15 cellular contexts compared by ENCODE assay signal in genomic region chr6:82711992-82712788, GRCh38.
A peak's percentile ranks its signal among the peaks of the same experiment; 100 is the strongest.
DNase-seq lines count a peak whose midpoint lies in the region; ATAC-seq and TF ChIP-seq lines count a peak whose summit lies in the region.
"Had no signal": no experiment of that assay in that cellular context is flagged by ENCODE, and none has a peak within 500 bp of the region (broad histone marks: within the 10 kb centered on the region; RNA-seq: fewer than 3 reads in every experiment).

No MANE protein-coding gene starts in this region.

- no peak for ATAC-seq in HG02763 (IDR thresholded peaks at IDR 0.05; ENCODE audit: unreplicated experiment)
- no peak for ATAC-seq in SK-N-SH treated with all-trans-retinoic acid at 6 μM for 48 hours
- ATAC-seq: A549; activated CD4-positive, alpha-beta T cell treated with anti-CD3 and anti-CD28 coated beads for 36 hours had no signal

- no peaks in the 10 kb centered on the region for H3K4me1 ChIP-seq in esophagus (ENCODE audit: control insufficient read depth in 2 of 2, insufficient read depth in 2 of 2, low read length in 1 of 2)
- H3K4me1 ChIP-seq: A549, colonic mucosa had no signal

- peak overlapping the region; percentile 62 to 65 for H3K27ac ChIP-seq in esophagus (ENCODE audit: low read depth in 2 of 2, low read length in 1 of 2)
- H3K27ac ChIP-seq: A549, colonic mucosa, transverse colon had no signal

- H3K4me3 ChIP-seq in AG04449 (ENCODE audit: low read depth, low read length) (no peak overlapping the region), esophagus (ENCODE audit: low read depth in 1 of 2, low read length in 2 of 2) (no peak overlapping the region)
- H3K4me3 ChIP-seq: A549, colonic mucosa, transverse colon had no signal

- H3K9me3 Mint-ChIP-seq in activated CD4-positive, alpha-beta memory T cell treated with anti-CD3 and anti-CD28 coated beads for 36 hours, result peaks cover 6% of the 10 kb centered on the region
- H3K9me3 Mint-ChIP-seq in activated naive CD4-positive, alpha-beta T cell treated with anti-CD3 and anti-CD28 coated beads for 36 hours, result peaks cover 2% of the 10 kb centered on the region

- H3K36me3 Mint-ChIP-seq in activated CD4-positive, alpha-beta memory T cell treated with anti-CD3 and anti-CD28 coated beads for 36 hours, result no peaks in the 10 kb centered on the region
- no peaks in the 10 kb centered on the region for H3K36me3 Mint-ChIP-seq in activated naive CD4-positive, alpha-beta T cell treated with anti-CD3 and anti-CD28 coated beads for 36 hours (ENCODE audit: low read depth)

- no peak overlapping the region for H3K27ac Mint-ChIP-seq in activated CD4-positive, alpha-beta memory T cell treated with anti-CD3 and anti-CD28 coated beads for 36 hours
- no peak overlapping the region for H3K27ac Mint-ChIP-seq in activated naive CD4-positive, alpha-beta T cell treated with anti-CD3 and anti-CD28 coated beads for 36 hours
- H3K27ac Mint-ChIP-seq: activated CD4-positive, alpha-beta T cell treated with anti-CD3 and anti-CD28 coated beads for 36 hours had no signal

- POLR2A ChIA-PET in AG04449 (lab: Yijun Ruan, JAX), result no interaction called here
- POLR2A ChIA-PET in activated CD4-positive, alpha-beta memory T cell treated with anti-CD3 and anti-CD28 coated beads for 36 hours (lab: Charles Lee), result no interaction called here

- peaks cover 16% of the 10 kb centered on the region for H3K27me3 Mint-ChIP-seq in activated CD4-positive, alpha-beta memory T cell treated with anti-CD3 and anti-CD28 coated beads for 36 hours
- peaks cover 2% of the 10 kb centered on the region for H3K27me3 Mint-ChIP-seq in activated naive CD4-positive, alpha-beta T cell treated with anti-CD3 and anti-CD28 coated beads for 36 hours (ENCODE audit: low read depth)

- H3K9me3 ChIP-seq in esophagus (ENCODE audit: control insufficient read depth in 2 of 2, insufficient read depth in 1 of 2, low read depth in 1 of 2, low read length in 1 of 2), result no peaks in the 10 kb centered on the region
- H3K9me3 ChIP-seq: A549, colonic mucosa, SK-N-SH, transverse colon had no signal

- CTCF ChIA-PET in AG04449 (lab: Yijun Ruan, JAX), result interaction anchor here (0.8 to 1.8 kb wide), 9 partner anchors 9 to 450 kb away, joined by 3 to 5 read pairs (median 3); no protein-coding TSS in a partner anchor
- CTCF ChIA-PET in activated CD4-positive, alpha-beta memory T cell treated with anti-CD3 and anti-CD28 coated beads for 36 hours (lab: Charles Lee), result interaction anchor here (0.6 to 1.2 kb wide), 5 partner anchors 13 to 614 kb away, joined by 3 to 8 read pairs (median 3); no protein-coding TSS in a partner anchor
- CTCF ChIA-PET in activated naive CD4-positive, alpha-beta T cell treated with anti-CD3 and anti-CD28 coated beads for 36 hours (lab: Charles Lee), result interaction anchor here (0.6 to 1.1 kb wide), 3 partner anchors 112 to 441 kb away, joined by 3 to 4 read pairs (median 3); no protein-coding TSS in a partner anchor

- intact Hi-C loops in activated CD4-positive, alpha-beta memory T cell treated with anti-CD3 and anti-CD28 coated beads for 36 hours (cut with micrococcal nuclease), result no loop called here
- intact Hi-C loops in activated naive CD4-positive, alpha-beta T cell treated with anti-CD3 and anti-CD28 coated beads for 36 hours (cut with micrococcal nuclease), result no loop called here

- H3K4me3 Mint-ChIP-seq in activated CD4-positive, alpha-beta memory T cell treated with anti-CD3 and anti-CD28 coated beads for 36 hours, result no peak overlapping the region
- H3K4me3 Mint-ChIP-seq in activated naive CD4-positive, alpha-beta T cell treated with anti-CD3 and anti-CD28 coated beads for 36 hours, result no peak overlapping the region
- H3K4me3 Mint-ChIP-seq: activated CD4-positive, alpha-beta T cell treated with anti-CD3 and anti-CD28 coated beads for 36 hours had no signal

- H3K27me3 ChIP-seq in esophagus (ENCODE audit: control insufficient read depth in 1 of 2, insufficient read depth in 2 of 2, low read length in 2 of 2), result no peaks in the 10 kb centered on the region
- H3K27me3 ChIP-seq: colonic mucosa, transverse colon had no signal

- peak; percentile 21 for DNase-seq in AG04449 (ENCODE audit: low read depth, low spot score)
- peak; percentile 40 for DNase-seq in LHCN-M2 (ENCODE audit: low read depth)
- DNase-seq in medulla oblongata (ENCODE audit: extremely low spot score), result peak; percentile 79
- DNase-seq in activated CD4-positive, alpha-beta memory T cell treated with anti-CD3 and anti-CD28 coated beads for 36 hours, result no peak
- DNase-seq in activated naive CD4-positive, alpha-beta T cell treated with anti-CD3 and anti-CD28 coated beads for 36 hours, result no peak
- DNase-seq: activated CD4-positive, alpha-beta T cell treated with anti-CD3 and anti-CD28 coated beads for 36 hours; colonic mucosa; NCI-H1092; NCI-H774; transverse colon had no signal

- no peaks in the 10 kb centered on the region for H3K4me1 Mint-ChIP-seq in activated CD4-positive, alpha-beta memory T cell treated with anti-CD3 and anti-CD28 coated beads for 36 hours (ENCODE audit: low read depth)
- no peaks in the 10 kb centered on the region for H3K4me1 Mint-ChIP-seq in activated naive CD4-positive, alpha-beta T cell treated with anti-CD3 and anti-CD28 coated beads for 36 hours (ENCODE audit: low read depth)
- H3K4me1 Mint-ChIP-seq: activated CD4-positive, alpha-beta T cell treated with anti-CD3 and anti-CD28 coated beads for 36 hours had no signal

- no peaks in the 10 kb centered on the region for H3K36me3 ChIP-seq in esophagus (ENCODE audit: control insufficient read depth in 2 of 2, insufficient read depth in 2 of 2, low read length in 1 of 2)
- H3K36me3 ChIP-seq: colonic mucosa, transverse colon had no signal

- 53% methylated on average over 4 of the region's 4 CpGs for WGBS in esophagus, 2 donors

- no peak for TF ChIP-seq CTCF in AG04449 (IDR thresholded peaks at IDR 0.05; ENCODE audit: insufficient read depth, low read length, missing control alignments)

TF ChIP-seq in SK-N-SH treated with all-trans-retinoic acid at 6 μM for 48 hours, 23 proteins besides CTCF, POLR2A, EP300 and RAD21:
- TF ChIP-seq ZNF70 (CRISPR knock-in tag; IDR thresholded peaks at IDR 0.05) (no peak), ARNTL (CRISPR knock-in tag; IDR thresholded peaks at IDR 0.05; ENCODE audit: borderline replicate concordance, low read depth) (no peak), GLIS3 (CRISPR knock-in tag; IDR thresholded peaks at IDR 0.05) (no peak), ISL1 (CRISPR knock-in tag; IDR thresholded peaks at IDR 0.05) (no peak), OSR1 (CRISPR knock-in tag; IDR thresholded peaks at IDR 0.05) (no peak), ZFP30 (CRISPR knock-in tag; IDR thresholded peaks at IDR 0.05) (no peak), CREB5 (CRISPR knock-in tag; IDR thresholded peaks at IDR 0.05; ENCODE audit: low read depth) (no peak), CSDC2 (CRISPR knock-in tag; IDR thresholded peaks at IDR 0.05) (no peak), TCF4 (CRISPR knock-in tag; IDR thresholded peaks at IDR 0.05; ENCODE audit: borderline replicate concordance) (no peak), ZNF8 (CRISPR knock-in tag; IDR thresholded peaks at IDR 0.05) (no peak), SNAI2 (CRISPR knock-in tag; IDR thresholded peaks at IDR 0.05) (no peak), ZC3H10 (CRISPR knock-in tag; IDR thresholded peaks at IDR 0.05) (no peak)
- TF ChIP-seq, protein P1, sequence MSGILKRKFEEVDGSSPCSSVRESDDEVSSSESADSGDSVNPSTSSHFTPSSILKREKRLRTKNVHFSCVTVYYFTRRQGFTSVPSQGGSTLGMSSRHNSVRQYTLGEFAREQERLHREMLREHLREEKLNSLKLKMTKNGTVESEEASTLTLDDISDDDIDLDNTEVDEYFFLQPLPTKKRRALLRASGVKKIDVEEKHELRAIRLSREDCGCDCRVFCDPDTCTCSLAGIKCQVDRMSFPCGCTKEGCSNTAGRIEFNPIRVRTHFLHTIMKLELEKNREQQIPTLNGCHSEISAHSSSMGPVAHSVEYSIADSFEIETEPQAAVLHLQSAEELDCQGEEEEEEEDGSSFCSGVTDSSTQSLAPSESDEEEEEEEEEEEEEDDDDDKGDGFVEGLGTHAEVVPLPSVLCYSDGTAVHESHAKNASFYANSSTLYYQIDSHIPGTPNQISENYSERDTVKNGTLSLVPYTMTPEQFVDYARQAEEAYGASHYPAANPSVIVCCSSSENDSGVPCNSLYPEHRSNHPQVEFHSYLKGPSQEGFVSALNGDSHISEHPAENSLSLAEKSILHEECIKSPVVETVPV (CRISPR knock-in tag; IDR thresholded peaks at IDR 0.05), result no peak
TF ChIP-seq in SK-N-SH treated with all-trans-retinoic acid at 6 μM for 48 hours: peak in this region for 0.

Comparison
In these comparisons a context has a peak if more than half of its experiments do, and no peak if none do; other contexts are left out.
1. DNase-seq: peak in AG04449 (single experiment), LHCN-M2 (single experiment) and medulla oblongata (single experiment); none in activated CD4-positive, alpha-beta memory T cell treated with anti-CD3 and anti-CD28 coated beads for 36 hours (single experiment) and activated naive CD4-positive, alpha-beta T cell treated with anti-CD3 and anti-CD28 coated beads for 36 hours (single experiment).